ENCODE assay signal across 23 cellular contexts in genomic region chr12:115758886-115759620, GRCh38.
A peak's percentile ranks its signal among the peaks of the same experiment; 100 is the strongest.
DNase-seq lines count a peak whose midpoint lies in the region; ATAC-seq, FAIRE-seq and TF ChIP-seq lines count a peak whose summit lies in the region.
"Had no signal": no experiment of that assay in that cellular context is flagged by ENCODE, and none has a peak within 500 bp of the region (broad histone marks: within the 10 kb centered on the region; RNA-seq: fewer than 3 reads in every experiment).

No MANE protein-coding gene starts in this region.

- no peak overlapping the region for H3K27ac Mint-ChIP-seq in MCF 10A (ENCODE audit: low read depth, unreplicated experiment)
- H3K27ac Mint-ChIP-seq in astrocyte (ENCODE audit: unreplicated experiment), result no peak overlapping the region
- H3K27ac Mint-ChIP-seq: activated naive CD4-positive, alpha-beta T cell treated with anti-CD3 and anti-CD28 coated beads for 36 hours; immature natural killer cell; natural killer cell; WTC11 had no signal

- no peaks in the 10 kb centered on the region for H3K36me3 ChIP-seq in breast epithelium
- H3K36me3 ChIP-seq in astrocyte (ENCODE audit: insufficient read depth, low read length), result no peaks in the 10 kb centered on the region
- H3K36me3 ChIP-seq in lower lobe of right lung, result no peaks in the 10 kb centered on the region
- no peaks in the 10 kb centered on the region for H3K36me3 ChIP-seq in right atrium auricular region
- H3K36me3 ChIP-seq: BE2C had no signal

- H3K27ac ChIP-seq in breast epithelium, result peak overlapping the region; percentile 83 to 93
- no peak overlapping the region for H3K27ac ChIP-seq in astrocyte (ENCODE audit: low read depth, low read length)
- H3K27ac ChIP-seq in lower lobe of right lung, result peak overlapping the region; percentile 73
- no peak overlapping the region for H3K27ac ChIP-seq in substantia nigra (ENCODE audit: low read depth, low read length, poor library complexity, severe bottlenecking)
- H3K27ac ChIP-seq in right atrium auricular region, result no peak overlapping the region

- H3K4me1 ChIP-seq in breast epithelium (peaks cover 0 to 7% of the 10 kb centered on the region in 2 donors), astrocyte (ENCODE audit: insufficient read depth, low read length) (no peaks in the 10 kb centered on the region), lower lobe of right lung (no peaks in the 10 kb centered on the region), right atrium auricular region (no peaks in the 10 kb centered on the region)

- no peak overlapping the region for H3K4me3 Mint-ChIP-seq in MCF 10A (ENCODE audit: unreplicated experiment)
- H3K4me3 Mint-ChIP-seq in astrocyte (ENCODE audit: unreplicated experiment), result no peak overlapping the region
- H3K4me3 Mint-ChIP-seq: activated naive CD4-positive, alpha-beta T cell treated with anti-CD3 and anti-CD28 coated beads for 36 hours; immature natural killer cell; natural killer cell; WTC11 had no signal

- no peak for DNase-seq in breast epithelium (ENCODE audit: low spot score in 2 of 2)
- no peak for DNase-seq in MCF 10A (ENCODE audit: unreplicated experiment)
- DNase-seq in astrocyte (ENCODE audit: low read depth), result no peak
- no peak for DNase-seq in lower lobe of right lung
- no peak for DNase-seq in substantia nigra (lab: John Stamatoyannopoulos, UW)
- DNase-seq in LoVo (ENCODE audit: low spot score), result no peak
- DNase-seq in AG20443 (ENCODE audit: low spot score), result no peak
- DNase-seq in right atrium auricular region (ENCODE audit: low spot score), result no peak
- DNase-seq: activated CD4-positive, alpha-beta T cell treated with anti-CD3 and anti-CD28 coated beads, Interleukin-2, amount 50 U/mL, for 1 hour; activated naive CD4-positive, alpha-beta T cell treated with anti-CD3 and anti-CD28 coated beads for 36 hours; amygdala; BE2C; immature natural killer cell; natural killer cell; NCI-H2029 treated with DMSO at 0.1 percent for 48 hours; NCI-H446; retina; SIG-M5; SW 1271; T1000 had no signal

- POLR2A ChIA-PET in MCF 10A (lab: Yijun Ruan, JAX), result no interaction called here

- ATAC-seq in lower lobe of right lung, result no peak
- ATAC-seq: natural killer cell, WTC11 had no signal

- H3K9ac ChIP-seq in astrocyte (ENCODE audit: low read length), result no peak overlapping the region

- H3K9me3 ChIP-seq in breast epithelium (no peaks in the 10 kb centered on the region), astrocyte (ENCODE audit: insufficient read depth, low read depth, low read length) (no peaks in the 10 kb centered on the region), lower lobe of right lung (no peaks in the 10 kb centered on the region), right atrium auricular region (no peaks in the 10 kb centered on the region)
- H3K9me3 ChIP-seq: BE2C had no signal

- no peak for TF ChIP-seq POLR2A in breast epithelium (IDR thresholded peaks at IDR 0.05)

- H3K4me2 ChIP-seq in astrocyte (ENCODE audit: low read length), result peak overlapping the region; percentile 25

- FAIRE-seq in astrocyte (lab: Jason Lieb, UNC), result no peak
- FAIRE-seq: A204.1, endothelial cell of umbilical vein had no signal

- no peaks in the 10 kb centered on the region for H4K20me1 ChIP-seq in astrocyte (ENCODE audit: insufficient read depth, low read length)

- no peak overlapping the region for H2AFZ ChIP-seq in astrocyte (ENCODE audit: low read depth, low read length)

- H3K36me3 Mint-ChIP-seq in MCF 10A (ENCODE audit: insufficient read depth, unreplicated experiment) (no peaks in the 10 kb centered on the region), astrocyte (ENCODE audit: low read depth, unreplicated experiment) (no peaks in the 10 kb centered on the region)
- H3K36me3 Mint-ChIP-seq: immature natural killer cell, natural killer cell, WTC11 had no signal

- no peaks in the 10 kb centered on the region for H3K9me3 Mint-ChIP-seq in MCF 10A (ENCODE audit: unreplicated experiment)
- no peaks in the 10 kb centered on the region for H3K9me3 Mint-ChIP-seq in astrocyte (ENCODE audit: unreplicated experiment)
- H3K9me3 Mint-ChIP-seq: activated naive CD4-positive, alpha-beta T cell treated with anti-CD3 and anti-CD28 coated beads for 36 hours; natural killer cell; WTC11 had no signal

- H3K27me3 Mint-ChIP-seq in MCF 10A (ENCODE audit: insufficient read depth, unreplicated experiment), result peaks cover 69% of the 10 kb centered on the region
- peaks cover 36% of the 10 kb centered on the region for H3K27me3 Mint-ChIP-seq in astrocyte (ENCODE audit: low read depth, unreplicated experiment)

- no TSS peak for BruUV-seq in MCF 10A (replicated peaks; lab: Mats Ljungman, UMichigan)

- intact Hi-C loops in breast epithelium (cut with DNase I; ENCODE audit: low total_unique reads), result no loop called here
- intact Hi-C loops in MCF 10A (cut with micrococcal nuclease), result no loop called here
- intact Hi-C loops in lower lobe of right lung (cut with DNase I), result loop anchor here (10.0 kb wide), 1 partner anchor 1084 kb away; no protein-coding TSS in a partner anchor

- TF ChIP-seq CTCF in breast epithelium (IDR thresholded peaks at IDR 0.05) (no peak), MCF 10A (IDR thresholded peaks at IDR 0.05; ENCODE audit: unreplicated experiment) (no peak), astrocyte (IDR thresholded peaks at IDR 0.05; ENCODE audit: insufficient read depth, low read depth, low read length) (no peak), lower lobe of right lung (IDR thresholded peaks at IDR 0.05) (no peak), right atrium auricular region (IDR thresholded peaks at IDR 0.05) (no peak)

- H3K4me1 Mint-ChIP-seq in MCF 10A (ENCODE audit: insufficient read depth, unreplicated experiment) (peaks cover 10% of the 10 kb centered on the region), astrocyte (ENCODE audit: low read depth, unreplicated experiment) (no peaks in the 10 kb centered on the region)
- H3K4me1 Mint-ChIP-seq: immature natural killer cell, natural killer cell had no signal

- H3K79me2 ChIP-seq in astrocyte (ENCODE audit: insufficient read depth, low read length), result no peaks in the 10 kb centered on the region

- no peaks in the 10 kb centered on the region for H3K27me3 ChIP-seq in breast epithelium
- H3K27me3 ChIP-seq in astrocyte (ENCODE audit: insufficient read depth, low read length), result peaks cover 19% of the 10 kb centered on the region
- H3K27me3 ChIP-seq in lower lobe of right lung (ENCODE audit: low read depth), result no peaks in the 10 kb centered on the region
- no peaks in the 10 kb centered on the region for H3K27me3 ChIP-seq in right atrium auricular region
- H3K27me3 ChIP-seq: BE2C had no signal

- H3K4me3 ChIP-seq in breast epithelium (peak overlapping the region in 2 of 3 donors; percentile 35 to 56), astrocyte (ENCODE audit: insufficient read depth, low read depth, low read length) (no peak overlapping the region), lower lobe of right lung (peak overlapping the region; percentile 20), right atrium auricular region (no peak overlapping the region)

- CTCF ChIA-PET in MCF 10A (lab: Yijun Ruan, JAX), result interaction anchor here (1.0 kb wide), 1 partner anchor 122 kb away, joined by 3 read pairs; no protein-coding TSS in a partner anchor

Comparison
In these comparisons a context has a peak if more than half of its experiments do, and no peak if none do; other contexts are left out.
1. H3K27ac ChIP-seq: peak in breast epithelium (2 of 2) and lower lobe of right lung (single experiment); none in astrocyte (single experiment), substantia nigra (single experiment) and right atrium auricular region (0 of 2).
2. H3K4me3 ChIP-seq: peak in breast epithelium (2 of 3) and lower lobe of right lung (single experiment); none in astrocyte (single experiment) and right atrium auricular region (0 of 2).